8 cellular contexts compared by ENCODE assay signal in genomic region chr18:2970762-2971659, GRCh38. TPM values are rescaled to one million over a fixed set of nuclear protein-coding genes. Genes with fewer than 3 reads are reported as not detected.
A peak's percentile ranks its signal among the peaks of the same experiment; 100 is the strongest.
DNase-seq lines count a peak whose midpoint lies in the region; ATAC-seq, FAIRE-seq and TF ChIP-seq lines count a peak whose summit lies in the region.

No MANE protein-coding gene starts in this region.

- no peak overlapping the region for H3K4me2 ChIP-seq in K562 (ENCODE audit: insufficient read depth, low read length)

- no peak overlapping the region for H2AFZ ChIP-seq in K562 (ENCODE audit: low read depth, low read length)

- peaks cover 0 to 24% of the 10 kb centered on the region in 2 experiments; a peak in 4 of 5 replicates for H3K4me1 ChIP-seq in K562 (replicated peaks in 1 of 2; ENCODE audit: control insufficient read depth in 2 of 2, insufficient read depth in 2 of 2, low read length in 2 of 2)

- H3K4me3 ChIP-seq in GM08714 (ENCODE audit: low read length) = peak overlapping the region; percentile 32; the same call in 1 of the 2 replicates
- H3K4me3 ChIP-seq in K562 = no peak overlapping the region

- no peaks in the 10 kb centered on the region for H3K9me1 ChIP-seq in K562 (ENCODE audit: control insufficient read depth, insufficient read depth, low read length)

- no peaks in the 10 kb centered on the region for H3K27me3 ChIP-seq in K562 (ENCODE audit: control insufficient read depth in 2 of 2, insufficient read depth in 2 of 2, low read length in 2 of 2)

- no TSS peak for BruUV-seq in K562 (replicated peaks; lab: Mats Ljungman, UMichigan)

- no peak for TF ChIP-seq CTCF in K562 (IDR thresholded peaks at IDR 0.05 in 2 of 3, conservative IDR thresholded peaks at IDR 0.05 in 1 of 3; ENCODE audit: insufficient read depth in 2 of 3, low read depth in 1 of 3, low read length in 3 of 3)
- TF ChIP-seq CTCF in nephron progenitor cell (IDR thresholded peaks at IDR 0.05) = no peak

- peaks cover 59% of the 10 kb centered on the region for H3K4me1 Mint-ChIP-seq in nephron progenitor cell

- WGBS in K562 (ENCODE audit: insufficient coverage, low coverage, missing lambda C conversion rate) = 67% methylated on average over 11 of the region's 11 CpGs

- DNase-seq in NOMO-1 (lab: John Stamatoyannopoulos, UW; ENCODE audit: unreplicated experiment in 2 of 2) (peak; percentile 77 to 93), K562 (ENCODE audit: extremely low read depth in 1 of 4, low spot score in 3 of 4) (no peak), nephron progenitor cell (no peak), HK-2 (ENCODE audit: unreplicated experiment) (no peak), ureter (ENCODE audit: low spot score) (no peak), NCI-H2107 treated with DMSO at 0.1 percent for 48 hours (lab: John Stamatoyannopoulos, UW; ENCODE audit: unreplicated experiment) (no peak)

- peaks cover 47% of the 10 kb centered on the region for H3K36me3 Mint-ChIP-seq in nephron progenitor cell (ENCODE audit: low read depth)

- POLR2A ChIA-PET in K562 (lab: Yijun Ruan, JAX) = interaction anchor here (0.6 to 3.5 kb wide), 5 partner anchors 9 to 277 kb away, joined by 3 to 27 read pairs (median 6); no protein-coding TSS in a partner anchor

- peak; percentile 37 for FAIRE-seq in K562 (lab: Jason Lieb, UNC)

- peaks cover 3% of the 10 kb centered on the region; the same call in 2 of the 3 replicates for H3K36me3 ChIP-seq in K562 (ENCODE audit: control insufficient read depth, insufficient read depth, low read length)

- intact Hi-C loops in K562 (cut with micrococcal nuclease) = no loop called here

- CTCF ChIA-PET in K562 (lab: Yijun Ruan, JAX; ENCODE audit: low intra/inter-chr PET ratio) = interaction anchor here (0.7 kb wide), 1 partner anchor 388 kb away, joined by 4 read pairs; no protein-coding TSS in a partner anchor

- H3K79me2 ChIP-seq in K562 (ENCODE audit: control insufficient read depth, insufficient read depth, low read length) = peaks cover 90% of the 10 kb centered on the region

- H3K27me3 Mint-ChIP-seq in nephron progenitor cell (ENCODE audit: low read depth, poor library complexity) = no peaks in the 10 kb centered on the region

- in situ Hi-C loops in K562 (cut with MboI) = no loop called here

- TF ChIP-seq RAD21 in K562 (CRISPR knock-in tag; conservative IDR thresholded peaks at IDR 0.05 in 1 of 2, IDR thresholded peaks at IDR 0.05 in 1 of 2) = no peak

- H4K20me1 ChIP-seq in K562 (replicated peaks; ENCODE audit: control insufficient read depth, insufficient read depth, low read length) = peaks cover 19% of the 10 kb centered on the region

- no peak overlapping the region for H3K27ac ChIP-seq in K562 (ENCODE audit: extremely low read depth, low read depth, low read length)

- no peak for TF ChIP-seq POLR2A in K562 (conservative IDR thresholded peaks at IDR 0.05)

- H3K9me3 ChIP-seq in K562 (replicated peaks; ENCODE audit: control insufficient read depth, insufficient read depth, low read depth, low read length) = no peaks in the 10 kb centered on the region

- H3K27ac Mint-ChIP-seq in nephron progenitor cell = peak overlapping the region; percentile 36

- H3K4me3 Mint-ChIP-seq in nephron progenitor cell = no peak overlapping the region

- H3K9ac ChIP-seq in K562 (ENCODE audit: insufficient read depth in 1 of 2, low read depth in 2 of 2, low read length in 2 of 2) = no peak overlapping the region

- no peak for TF ChIP-seq EP300 in K562 (IDR thresholded peaks at IDR 0.05; ENCODE audit: low read length)

- ATAC-seq in K562 (no peak; the same call in 2 of the 3 replicates), HG03457 (IDR thresholded peaks at IDR 0.05; ENCODE audit: unreplicated experiment) (no peak)

- no peaks in the 10 kb centered on the region for H3K9me3 Mint-ChIP-seq in nephron progenitor cell

TF ChIP-seq in K562, 482 proteins besides CTCF, POLR2A, EP300 and RAD21 (continues in another document):
- TF ChIP-seq NR2F6 (CRISPR knock-in tag; IDR thresholded peaks at IDR 0.05) (no peak), ZBTB7A (IDR thresholded peaks at IDR 0.05; ENCODE audit: borderline replicate concordance, control insufficient read depth, low read depth, low read length) (no peak), CEBPB (tag; IDR thresholded peaks at IDR 0.05) (peak; percentile 65), KAT7 (CRISPR knock-in tag; IDR thresholded peaks at IDR 0.05; ENCODE audit: borderline replicate concordance) (no peak), NFIC (IDR thresholded peaks at IDR 0.05) (peak; percentile 55), RBM34 (IDR thresholded peaks at IDR 0.05; ENCODE audit: borderline replicate concordance, insufficient read depth, low read length) (no peak), ZNF124 (CRISPR knock-in tag; IDR thresholded peaks at IDR 0.05) (no peak), ZNF639 (CRISPR knock-in tag; conservative IDR thresholded peaks at IDR 0.05 in 1 of 2, IDR thresholded peaks at IDR 0.05 in 1 of 2) (no peak), GATA2 (CRISPR knock-in tag; IDR thresholded peaks at IDR 0.05) (0 out of 2 replicates have a peak, but pooled peaks have one; percentile 21), ZNF551 (CRISPR knock-in tag; IDR thresholded peaks at IDR 0.05) (no peak), ARID1B (IDR thresholded peaks at IDR 0.05) (no peak), GATAD2B (IDR thresholded peaks at IDR 0.05; ENCODE audit: borderline replicate concordance) (no peak), CEBPG (CRISPR knock-in tag; IDR thresholded peaks at IDR 0.05) (no peak), CEBPG (tag; conservative IDR thresholded peaks at IDR 0.05 in 1 of 2, IDR thresholded peaks at IDR 0.05 in 1 of 2) (peak in 1 of 2 experiments; percentile 60; a peak in 2 of 4 replicates), BCLAF1 (IDR thresholded peaks at IDR 0.05; ENCODE audit: borderline replicate concordance in 1 of 2, control insufficient read depth in 1 of 2, low read depth in 2 of 2, low read length in 1 of 2) (no peak), HDAC6 (IDR thresholded peaks at IDR 0.05; ENCODE audit: low read depth, low read length) (no peak), CHD2 (IDR thresholded peaks at IDR 0.05; ENCODE audit: low read depth, low read length) (no peak), RCOR1 (IDR thresholded peaks at IDR 0.05; ENCODE audit: borderline replicate concordance in 1 of 2, low read depth in 2 of 2, low read length in 2 of 2) (peak in 1 of 2 experiments; percentile 43; a peak in 1 of 4 replicates), CSDE1 (IDR thresholded peaks at IDR 0.05) (no peak), ZNF174 (CRISPR knock-in tag; IDR thresholded peaks at IDR 0.05) (no peak), TCF7L2 (IDR thresholded peaks at IDR 0.05; ENCODE audit: low read depth, low read length) (no peak), MCM7 (IDR thresholded peaks at IDR 0.05) (no peak), ZNF24 (IDR thresholded peaks at IDR 0.05) (peak; percentile 71), ZNF707 (CRISPR knock-in tag; conservative IDR thresholded peaks at IDR 0.05) (no peak)

RNA-seq across cellular contexts. Expression of gene LPIN2, which starts 41.9 kb away (rescaled TPM):
- total RNA-seq in K562 (2011; cell fraction: chromatin; rRNA removed; ENCODE audit: low replicate concordance) = 45.6 and 69.6 TPM in 2 replicates
- total RNA-seq in K562 (2011; cell fraction: nucleolus; rRNA removed) = 29.0 and 29.5 TPM in 2 replicates
- 35.7 and 37.3 TPM in 2 replicates for total RNA-seq in K562 (2011; cell fraction: nucleoplasm; rRNA removed)
- total RNA-seq in K562 (2014; rRNA removed) (21.0 and 23.3 TPM in 2 replicates), K562 (2014; rRNA removed; fragmentation: Illumina TruSeq; extraction: Trizol) (20.6 and 23.5 TPM in 2 replicates), K562 (2015; rRNA removed; fragmentation: Illumina TruSeq; extraction: Trizol) (24.3 and 25.3 TPM in 2 replicates), K562 (2021) (26.1 and 31.7 TPM in 2 replicates), ureter (14.1 TPM)
- polyA plus RNA-seq in K562 (2011; rRNA removed) (33.2 and 34.8 TPM in 2 replicates), K562 (2014; fragmentation: Illumina TruSeq; extraction: Trizol) (24.2 and 30.3 TPM in 2 replicates), K562 (2014; fragmentation: Nextera tagmentation; extraction: Ambion mirVana) (1 to 10 TPM; 5.2 to 7.6 TPM), K562 (2014; rRNA removed) (23.0 and 24.6 TPM in 2 replicates)
- polyA plus RNA-seq in K562 (2011; cell fraction: cytosol; rRNA removed) = 17.2 and 25.7 TPM in 2 replicates
- 37.4 and 44.9 TPM in 2 replicates for polyA plus RNA-seq in K562 (2011; cell fraction: nucleus; rRNA removed)
- polyA plus RNA-seq in K562 (2012) = 18.3 and 28.4 TPM in 2 replicates
- 41.5 and 47.0 TPM in 2 replicates for polyA minus RNA-seq in K562 (2011; rRNA and poly(A)+ RNA removed)
- 22.2 and 22.3 TPM in 2 replicates for polyA minus RNA-seq in K562 (2011; cell fraction: cytosol; rRNA and poly(A)+ RNA removed)
- 20.3 and 39.2 TPM in 2 replicates for polyA minus RNA-seq in K562 (2011; cell fraction: nucleus; rRNA and poly(A)+ RNA removed)

Comparison
In these comparisons a context has a peak if more than half of its experiments do, and no peak if none do; other contexts are left out.
1. DNase-seq: peak in NOMO-1 (2 of 2); none in K562 (0 of 4), nephron progenitor cell (single experiment), HK-2 (single experiment), ureter (single experiment) and NCI-H2107 treated with DMSO at 0.1 percent for 48 hours (single experiment).